In genomic region chrX:124335598-124335997, GRCh38 we compare ENCODE assay signal across 22 cellular contexts. TPM values are rescaled to one million over a fixed set of nuclear protein-coding genes. Genes with fewer than 3 reads are reported as not detected.
DNase-seq lines count a peak whose midpoint lies in the region; ATAC-seq and TF ChIP-seq lines count a peak whose summit lies in the region.
"Had no signal": no experiment of that assay in that cellular context is flagged by ENCODE, and none has a peak within 500 bp of the region (broad histone marks: within the 10 kb centered on the region; RNA-seq: fewer than 3 reads in every experiment).

No MANE protein-coding gene starts in this region.

- peaks cover 48% of the 10 kb centered on the region for H3K4me1 Mint-ChIP-seq in activated CD8-positive, alpha-beta T cell treated with anti-CD3 and anti-CD28 coated beads, Interleukin-2, amount 10 ng/mL, durations not matched to agents 7 days and 5 days (ENCODE audit: low read depth)
- peaks cover 44% of the 10 kb centered on the region for H3K4me1 Mint-ChIP-seq in activated CD8-positive, alpha-beta T cell treated with anti-CD3 and anti-CD28 coated beads for 36 hours (ENCODE audit: low read depth)
- H3K4me1 Mint-ChIP-seq in CD8-positive, alpha-beta memory T cell, result peaks cover 27 to 54% (median 46%) of the 10 kb centered on the region in 3 donors
- H3K4me1 Mint-ChIP-seq in central memory CD8-positive, alpha-beta T cell, result peaks cover 33% of the 10 kb centered on the region
- H3K4me1 Mint-ChIP-seq in activated T-cell treated with anti-CD3 and anti-CD28 coated beads, Interleukin-2, amount 50 U/mL, for 24 hours (ENCODE audit: low read depth), result peaks cover 30% of the 10 kb centered on the region
- H3K4me1 Mint-ChIP-seq: CD14-positive monocyte had no signal

- no peaks in the 10 kb centered on the region for H3K36me3 Mint-ChIP-seq in activated CD8-positive, alpha-beta T cell treated with anti-CD3 and anti-CD28 coated beads, Interleukin-2, amount 10 ng/mL, durations not matched to agents 7 days and 5 days (ENCODE audit: low read depth)
- no peaks in the 10 kb centered on the region for H3K36me3 Mint-ChIP-seq in activated CD8-positive, alpha-beta T cell treated with anti-CD3 and anti-CD28 coated beads for 36 hours (ENCODE audit: low read depth)
- no peaks in the 10 kb centered on the region for H3K36me3 Mint-ChIP-seq in CD8-positive, alpha-beta memory T cell
- H3K36me3 Mint-ChIP-seq in central memory CD8-positive, alpha-beta T cell (ENCODE audit: insufficient read depth), result no peaks in the 10 kb centered on the region
- H3K36me3 Mint-ChIP-seq in activated T-cell treated with anti-CD3 and anti-CD28 coated beads, Interleukin-2, amount 50 U/mL, for 24 hours (ENCODE audit: low read depth), result no peaks in the 10 kb centered on the region
- H3K36me3 Mint-ChIP-seq: CD14-positive monocyte had no signal

- peak overlapping the region; percentile 9 for H3K4me2 ChIP-seq in Karpas-422 (ENCODE audit: low read depth, low read length, poor library complexity, severe bottlenecking)

- H3K4me3 ChIP-seq in CD8-positive, alpha-beta memory T cell (ENCODE audit: low read length), result no peak overlapping the region
- H3K4me3 ChIP-seq in Karpas-422 (ENCODE audit: low read length), result no peak overlapping the region

- no peak for ATAC-seq in activated CD8-positive, alpha-beta T cell treated with anti-CD3 and anti-CD28 coated beads, Interleukin-2, amount 10 ng/mL, durations not matched to agents 7 days and 5 days
- ATAC-seq in activated CD8-positive, alpha-beta T cell treated with anti-CD3 and anti-CD28 coated beads for 36 hours, result no peak
- ATAC-seq in central memory CD8-positive, alpha-beta T cell (replicated peaks; ENCODE audit: extremely low read depth, poor library complexity, severe bottlenecking), result no peak
- ATAC-seq: Right ventricle myocardium inferior had no signal

- CTCF ChIA-PET in activated CD8-positive, alpha-beta T cell treated with anti-CD3 and anti-CD28 coated beads, Interleukin-2, amount 10 ng/mL, durations not matched to agents 7 days and 5 days (lab: Charles Lee), result interaction anchor here (1.3 kb wide), 1 partner anchor 10 kb away, joined by 4 read pairs; the partner anchor contains the start of gene SH2D1A
- CTCF ChIA-PET in activated CD8-positive, alpha-beta T cell treated with anti-CD3 and anti-CD28 coated beads for 36 hours (lab: Charles Lee), result no interaction called here
- CTCF ChIA-PET in CD8-positive, alpha-beta memory T cell (lab: Charles Lee), result no interaction called here

- H3K9me3 Mint-ChIP-seq in activated CD8-positive, alpha-beta T cell treated with anti-CD3 and anti-CD28 coated beads, Interleukin-2, amount 10 ng/mL, durations not matched to agents 7 days and 5 days (ENCODE audit: insufficient read depth), result no peaks in the 10 kb centered on the region
- H3K9me3 Mint-ChIP-seq in activated CD8-positive, alpha-beta T cell treated with anti-CD3 and anti-CD28 coated beads for 36 hours, result no peaks in the 10 kb centered on the region
- H3K9me3 Mint-ChIP-seq in CD8-positive, alpha-beta memory T cell, result no peaks in the 10 kb centered on the region
- H3K9me3 Mint-ChIP-seq in central memory CD8-positive, alpha-beta T cell, result no peaks in the 10 kb centered on the region
- no peaks in the 10 kb centered on the region for H3K9me3 Mint-ChIP-seq in activated T-cell treated with anti-CD3 and anti-CD28 coated beads, Interleukin-2, amount 50 U/mL, for 24 hours
- H3K9me3 Mint-ChIP-seq: HFFc6 had no signal

- intact Hi-C loops in activated CD8-positive, alpha-beta T cell treated with anti-CD3 and anti-CD28 coated beads for 36 hours (cut with micrococcal nuclease), result no loop called here

- no peak overlapping the region for H3K9ac ChIP-seq in Karpas-422 (ENCODE audit: low read length)

- H3K27me3 ChIP-seq in CD8-positive, alpha-beta memory T cell (ENCODE audit: insufficient read depth, low read length, poor library complexity, severe bottlenecking), result no peaks in the 10 kb centered on the region
- no peaks in the 10 kb centered on the region for H3K27me3 ChIP-seq in Karpas-422 (ENCODE audit: low read length)

- H3K79me2 ChIP-seq in Karpas-422 (ENCODE audit: low read length), result no peaks in the 10 kb centered on the region

- no peaks in the 10 kb centered on the region for H4K20me1 ChIP-seq in Karpas-422 (ENCODE audit: insufficient read depth, low read depth, low read length)

- no peak for TF ChIP-seq CTCF in activated CD8-positive, alpha-beta T cell treated with anti-CD3 and anti-CD28 coated beads for 36 hours (IDR thresholded peaks at IDR 0.05)

- no peaks in the 10 kb centered on the region for H3K9me2 ChIP-seq in Karpas-422 (replicated peaks; ENCODE audit: insufficient read depth, low read length)

- H3K27ac Mint-ChIP-seq in activated CD8-positive, alpha-beta T cell treated with anti-CD3 and anti-CD28 coated beads, Interleukin-2, amount 10 ng/mL, durations not matched to agents 7 days and 5 days, result peak overlapping the region; percentile 3
- H3K27ac Mint-ChIP-seq in activated CD8-positive, alpha-beta T cell treated with anti-CD3 and anti-CD28 coated beads for 36 hours, result no peak overlapping the region
- peak overlapping the region in 4 of 8 donors; percentile 3 to 52 (median 26) for H3K27ac Mint-ChIP-seq in CD8-positive, alpha-beta memory T cell
- peak overlapping the region; percentile 52 for H3K27ac Mint-ChIP-seq in central memory CD8-positive, alpha-beta T cell (ENCODE audit: low read depth)
- no peak overlapping the region for H3K27ac Mint-ChIP-seq in activated T-cell treated with anti-CD3 and anti-CD28 coated beads, Interleukin-2, amount 50 U/mL, for 24 hours
- H3K27ac Mint-ChIP-seq: CD14-positive monocyte, HFFc6 had no signal

- H3K4me3 Mint-ChIP-seq in activated CD8-positive, alpha-beta T cell treated with anti-CD3 and anti-CD28 coated beads, Interleukin-2, amount 10 ng/mL, durations not matched to agents 7 days and 5 days, result no peak overlapping the region
- H3K4me3 Mint-ChIP-seq in activated CD8-positive, alpha-beta T cell treated with anti-CD3 and anti-CD28 coated beads for 36 hours, result no peak overlapping the region
- H3K4me3 Mint-ChIP-seq in CD8-positive, alpha-beta memory T cell, result peak overlapping the region in 4 of 7 donors; percentile 3 to 15 (median 4)
- peak overlapping the region; percentile 10 for H3K4me3 Mint-ChIP-seq in central memory CD8-positive, alpha-beta T cell
- H3K4me3 Mint-ChIP-seq in activated T-cell treated with anti-CD3 and anti-CD28 coated beads, Interleukin-2, amount 50 U/mL, for 24 hours, result no peak overlapping the region
- H3K4me3 Mint-ChIP-seq: CD14-positive monocyte, HFFc6 had no signal

- peaks cover 29% of the 10 kb centered on the region for H3K4me1 ChIP-seq in CD8-positive, alpha-beta memory T cell (ENCODE audit: insufficient read depth, low read length)
- H3K4me1 ChIP-seq in Karpas-422 (ENCODE audit: low read length), result peaks cover 25% of the 10 kb centered on the region

- H3K27me3 Mint-ChIP-seq in activated CD8-positive, alpha-beta T cell treated with anti-CD3 and anti-CD28 coated beads, Interleukin-2, amount 10 ng/mL, durations not matched to agents 7 days and 5 days (ENCODE audit: low read depth), result no peaks in the 10 kb centered on the region
- no peaks in the 10 kb centered on the region for H3K27me3 Mint-ChIP-seq in activated CD8-positive, alpha-beta T cell treated with anti-CD3 and anti-CD28 coated beads for 36 hours
- no peaks in the 10 kb centered on the region for H3K27me3 Mint-ChIP-seq in CD8-positive, alpha-beta memory T cell
- no peaks in the 10 kb centered on the region for H3K27me3 Mint-ChIP-seq in central memory CD8-positive, alpha-beta T cell
- H3K27me3 Mint-ChIP-seq in activated T-cell treated with anti-CD3 and anti-CD28 coated beads, Interleukin-2, amount 50 U/mL, for 24 hours, result peaks cover 2% of the 10 kb centered on the region

- H3K9me3 ChIP-seq in CD8-positive, alpha-beta memory T cell (ENCODE audit: low read length), result no peaks in the 10 kb centered on the region
- no peaks in the 10 kb centered on the region for H3K9me3 ChIP-seq in Karpas-422 (ENCODE audit: low read length)

- H3K27ac ChIP-seq in CD8-positive, alpha-beta memory T cell (ENCODE audit: low read depth, low read length), result no peak overlapping the region
- no peak overlapping the region for H3K27ac ChIP-seq in Karpas-422 (ENCODE audit: low read length)

- POLR2A ChIA-PET in activated CD8-positive, alpha-beta T cell treated with anti-CD3 and anti-CD28 coated beads, Interleukin-2, amount 10 ng/mL, durations not matched to agents 7 days and 5 days (lab: Charles Lee), result no interaction called here
- POLR2A ChIA-PET in activated CD8-positive, alpha-beta T cell treated with anti-CD3 and anti-CD28 coated beads for 36 hours (lab: Charles Lee), result no interaction called here
- POLR2A ChIA-PET in CD8-positive, alpha-beta memory T cell (lab: Charles Lee), result no interaction called here

- DNase-seq in activated CD8-positive, alpha-beta T cell treated with anti-CD3 and anti-CD28 coated beads, Interleukin-2, amount 10 ng/mL, durations not matched to agents 7 days and 5 days, result no peak
- no peak for DNase-seq in activated CD8-positive, alpha-beta T cell treated with anti-CD3 and anti-CD28 coated beads for 36 hours
- DNase-seq in CD8-positive, alpha-beta memory T cell, result no peak
- DNase-seq in Karpas-422, result no peak
- DNase-seq in central memory CD8-positive, alpha-beta T cell (ENCODE audit: low spot score in 2 of 2), result no peak
- DNase-seq in activated naive CD4-positive, alpha-beta T cell treated with anti-CD3 and anti-CD28 coated beads, Interleukin-2, amount 50 U/mL, for 16 hours, result no peak
- no peak for DNase-seq in HK-2 (ENCODE audit: unreplicated experiment)
- no peak for DNase-seq in activated T-cell treated with anti-CD3 and anti-CD28 coated beads, Interleukin-2, amount 50 U/mL, for 24 hours
- DNase-seq: 8988T, DMS153, GF-D8, HFFc6, NCI-H1417, NCI-H187, NCI-H2107, NCI-H510A, NCI-H748 treated with DMSO at 0.1 percent for 48 hours had no signal

- H2AFZ ChIP-seq in Karpas-422 (ENCODE audit: low read length), result no peak overlapping the region

- H3K36me3 ChIP-seq in CD8-positive, alpha-beta memory T cell (ENCODE audit: insufficient read depth, low read length), result no peaks in the 10 kb centered on the region
- H3K36me3 ChIP-seq in Karpas-422 (ENCODE audit: insufficient read depth, low read length), result no peaks in the 10 kb centered on the region

RNA-seq across cellular contexts. Expression of gene TEX13D, which starts 3.1 kb away (rescaled TPM):
- total RNA-seq in activated CD8-positive, alpha-beta T cell treated with anti-CD3 and anti-CD28 coated beads, Interleukin-2, amount 10 ng/mL, durations not matched to agents 7 days and 5 days, result not detected
- under 1 TPM in 1 of 2 experiments, not detected in 1; 0.23 TPM for total RNA-seq in activated CD8-positive, alpha-beta T cell treated with anti-CD3 and anti-CD28 coated beads for 36 hours
- total RNA-seq in CD8-positive, alpha-beta memory T cell, result under 1 TPM; 0.29 to 0.46 TPM
- not detected for polyA plus RNA-seq in CD8-positive, alpha-beta memory T cell
- 0.82 and 2.0 TPM in 2 replicates for total RNA-seq in Karpas-422 (2014; rRNA removed; shearing (Covaris generic); ENCODE audit: low replicate concordance)
- total RNA-seq: HFFc6, OCI-LY7, Right ventricle myocardium inferior, SK-MEL-5 had no signal
- polyA plus RNA-seq: AG04450, CD14-positive monocyte had no signal

RNA-seq across cellular contexts. Expression of gene SH2D1A, which starts 10.8 kb away (rescaled TPM):
- total RNA-seq in activated CD8-positive, alpha-beta T cell treated with anti-CD3 and anti-CD28 coated beads, Interleukin-2, amount 10 ng/mL, durations not matched to agents 7 days and 5 days, result 10 to 100 TPM; 42.0 to 42.1 TPM
- total RNA-seq in activated CD8-positive, alpha-beta T cell treated with anti-CD3 and anti-CD28 coated beads for 36 hours, result 10 to 100 TPM; 40.9 to 43.2 TPM
- 10 to 100 TPM; 90.2 to 94.6 TPM for total RNA-seq in CD8-positive, alpha-beta memory T cell
- 151 TPM for polyA plus RNA-seq in CD8-positive, alpha-beta memory T cell
- 0.72 and 1.5 TPM in 2 replicates for total RNA-seq in Karpas-422 (2014; rRNA removed; shearing (Covaris generic); ENCODE audit: low replicate concordance)
- total RNA-seq: HFFc6, Right ventricle myocardium inferior had no signal
- polyA plus RNA-seq: AG04450 had no signal

Comparison
In these comparisons a context has a peak if more than half of its experiments do, and no peak if none do; other contexts are left out.
1. H3K27ac Mint-ChIP-seq: peak in activated CD8-positive, alpha-beta T cell treated with anti-CD3 and anti-CD28 coated beads, Interleukin-2, amount 10 ng/mL, durations not matched to agents 7 days and 5 days (single experiment) and central memory CD8-positive, alpha-beta T cell (single experiment); none in activated CD8-positive, alpha-beta T cell treated with anti-CD3 and anti-CD28 coated beads for 36 hours (single experiment) and activated T-cell treated with anti-CD3 and anti-CD28 coated beads, Interleukin-2, amount 50 U/mL, for 24 hours (single experiment).
2. H3K4me3 Mint-ChIP-seq: peak in CD8-positive, alpha-beta memory T cell (4 of 7) and central memory CD8-positive, alpha-beta T cell (single experiment); none in activated CD8-positive, alpha-beta T cell treated with anti-CD3 and anti-CD28 coated beads, Interleukin-2, amount 10 ng/mL, durations not matched to agents 7 days and 5 days (single experiment), activated CD8-positive, alpha-beta T cell treated with anti-CD3 and anti-CD28 coated beads for 36 hours (single experiment) and activated T-cell treated with anti-CD3 and anti-CD28 coated beads, Interleukin-2, amount 50 U/mL, for 24 hours (single experiment).
3. RNA of gene SH2D1A, which starts 10.8 kb away (total RNA-seq): 90.2 to 94.6 TPM in CD8-positive, alpha-beta memory T cell, 40.9 to 43.2 TPM in activated CD8-positive, alpha-beta T cell treated with anti-CD3 and anti-CD28 coated beads for 36 hours and 42.0 to 42.1 TPM in activated CD8-positive, alpha-beta T cell treated with anti-CD3 and anti-CD28 coated beads, Interleukin-2, amount 10 ng/mL, durations not matched to agents 7 days and 5 days; 0.72 to 1.5 TPM in Karpas-422; every median in the first group is over 10 times any median in the second.